In the genomic region with DNA sequence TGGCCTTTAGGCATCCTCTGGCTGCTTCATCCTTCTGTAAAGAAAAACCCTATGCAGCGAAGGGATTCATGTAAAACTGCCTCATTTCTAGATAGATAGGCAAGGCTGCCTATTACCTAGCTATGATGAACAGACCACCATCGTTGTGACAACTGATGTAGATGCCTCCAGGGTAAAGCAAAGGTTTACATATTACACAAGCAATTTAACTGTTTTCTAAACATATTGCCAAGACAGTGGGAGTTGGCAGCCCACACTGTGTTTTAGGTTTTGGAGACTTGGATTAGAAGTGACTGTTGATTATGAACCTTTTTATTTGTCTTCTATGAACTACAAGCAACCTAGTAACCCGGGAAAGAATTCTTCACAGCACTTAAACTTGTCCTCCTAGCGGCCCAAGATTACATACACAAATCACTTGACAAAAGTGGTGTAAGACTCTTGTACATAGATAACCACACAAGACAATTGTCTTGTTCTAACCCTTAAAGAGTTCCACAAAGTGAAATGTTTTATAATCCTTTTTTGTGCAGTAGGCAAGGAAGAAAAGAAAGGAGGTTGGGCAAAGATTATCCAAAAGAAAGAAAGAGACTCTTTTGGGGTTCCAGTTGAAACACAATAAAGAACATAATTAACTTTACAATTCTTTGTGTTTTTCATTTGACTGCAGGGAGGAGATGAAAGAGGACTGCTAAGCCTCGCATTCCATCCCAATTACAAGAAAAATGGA, we compare ENCODE assay signal across 1 cellular context.
TF ChIP-seq lines count a peak whose summit lies in the region.

No MANE protein-coding gene starts in this region.

TF ChIP-seq in IMR-90, 13 proteins besides CTCF, POLR2A, EP300 and RAD21:
- no peak for TF ChIP-seq RFX5 (IDR thresholded peaks at IDR 0.05; ENCODE audit: low read depth, low read length)
- no peak for TF ChIP-seq RCOR1 (IDR thresholded peaks at IDR 0.05; ENCODE audit: insufficient replicate concordance, low read length)
- no peak for TF ChIP-seq MAZ (IDR thresholded peaks at IDR 0.05; ENCODE audit: borderline replicate concordance, low read depth, low read length)
TF ChIP-seq in IMR-90: peak in this region for 0.
